1 cellular context compared by ENCODE assay signal in the genomic region with DNA sequence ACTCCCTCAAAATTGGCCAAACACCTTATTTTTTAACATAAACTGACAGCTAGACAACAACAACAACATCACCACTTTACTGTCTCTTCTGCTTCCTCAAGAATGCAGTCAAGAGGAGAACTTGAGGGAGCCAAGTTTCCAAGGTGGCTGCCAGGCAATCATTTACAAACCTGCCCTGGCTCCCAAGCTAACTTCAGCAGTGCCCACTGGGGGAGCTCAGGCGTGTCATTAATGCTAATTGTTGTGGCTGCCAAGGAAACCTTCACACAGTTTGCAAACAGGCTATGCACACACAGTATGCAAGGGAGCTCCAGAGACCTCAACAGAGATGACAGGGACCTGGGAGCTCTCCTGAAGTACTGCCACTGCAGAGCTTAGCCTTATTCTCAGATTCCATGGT.
TF ChIP-seq lines count a peak whose summit lies in the region.

No MANE protein-coding gene starts in this region.

TF ChIP-seq in IMR-90, 13 proteins besides CTCF, POLR2A, EP300 and RAD21:
- no peak for TF ChIP-seq MXI1 (IDR thresholded peaks at IDR 0.05; ENCODE audit: borderline replicate concordance, low read depth, low read length)
- TF ChIP-seq RCOR1 (IDR thresholded peaks at IDR 0.05; ENCODE audit: insufficient replicate concordance, low read length): no peak
- no peak for TF ChIP-seq FOS (IDR thresholded peaks at IDR 0.05; ENCODE audit: low read depth, low read length)
- TF ChIP-seq, protein P1, sequence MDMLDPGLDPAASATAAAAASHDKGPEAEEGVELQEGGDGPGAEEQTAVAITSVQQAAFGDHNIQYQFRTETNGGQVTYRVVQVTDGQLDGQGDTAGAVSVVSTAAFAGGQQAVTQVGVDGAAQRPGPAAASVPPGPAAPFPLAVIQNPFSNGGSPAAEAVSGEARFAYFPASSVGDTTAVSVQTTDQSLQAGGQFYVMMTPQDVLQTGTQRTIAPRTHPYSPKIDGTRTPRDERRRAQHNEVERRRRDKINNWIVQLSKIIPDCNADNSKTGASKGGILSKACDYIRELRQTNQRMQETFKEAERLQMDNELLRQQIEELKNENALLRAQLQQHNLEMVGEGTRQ (IDR thresholded peaks at IDR 0.05; ENCODE audit: low read depth, low read length): no peak
- TF ChIP-seq CEBPB (IDR thresholded peaks at IDR 0.05; ENCODE audit: low read depth, low read length): no peak
- no peak for TF ChIP-seq CHD1 (IDR thresholded peaks at IDR 0.05; ENCODE audit: low read depth, low read length)
- TF ChIP-seq RFX5 (IDR thresholded peaks at IDR 0.05; ENCODE audit: low read depth, low read length): no peak
- TF ChIP-seq NFE2L2 (IDR thresholded peaks at IDR 0.05; ENCODE audit: low read depth, low read length): no peak
- no peak for TF ChIP-seq MAFK (IDR thresholded peaks at IDR 0.05; ENCODE audit: low read depth, low read length)
- TF ChIP-seq, protein P2, sequence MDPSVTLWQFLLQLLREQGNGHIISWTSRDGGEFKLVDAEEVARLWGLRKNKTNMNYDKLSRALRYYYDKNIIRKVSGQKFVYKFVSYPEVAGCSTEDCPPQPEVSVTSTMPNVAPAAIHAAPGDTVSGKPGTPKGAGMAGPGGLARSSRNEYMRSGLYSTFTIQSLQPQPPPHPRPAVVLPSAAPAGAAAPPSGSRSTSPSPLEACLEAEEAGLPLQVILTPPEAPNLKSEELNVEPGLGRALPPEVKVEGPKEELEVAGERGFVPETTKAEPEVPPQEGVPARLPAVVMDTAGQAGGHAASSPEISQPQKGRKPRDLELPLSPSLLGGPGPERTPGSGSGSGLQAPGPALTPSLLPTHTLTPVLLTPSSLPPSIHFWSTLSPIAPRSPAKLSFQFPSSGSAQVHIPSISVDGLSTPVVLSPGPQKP (IDR thresholded peaks at IDR 0.05; ENCODE audit: borderline replicate concordance, low read depth, low read length): no peak
- TF ChIP-seq MAZ (IDR thresholded peaks at IDR 0.05; ENCODE audit: borderline replicate concordance, low read depth, low read length): no peak
- TF ChIP-seq SMC3 (IDR thresholded peaks at IDR 0.05; ENCODE audit: low read depth, low read length): no peak
